In the genomic region with DNA sequence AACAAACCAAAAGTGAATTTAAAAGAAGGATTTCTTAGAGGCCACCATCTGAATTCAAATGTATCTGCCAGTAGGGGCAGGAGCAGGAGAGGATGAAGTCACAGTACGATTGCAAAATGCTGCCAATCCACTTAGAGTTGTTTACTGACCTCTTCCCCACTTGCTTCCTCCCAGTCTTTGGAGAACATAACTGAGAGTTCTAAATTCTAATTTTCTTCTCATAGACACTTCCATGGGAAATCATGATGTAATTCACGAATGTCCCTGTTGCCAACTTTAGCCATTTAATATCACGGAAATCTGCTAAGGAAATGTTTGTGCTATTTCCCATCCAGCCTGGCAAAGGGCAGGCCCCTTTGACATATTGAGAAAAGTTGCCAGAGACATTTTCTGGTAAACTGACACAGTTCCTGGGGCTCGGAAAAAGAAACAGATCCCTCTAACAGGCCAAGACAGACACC, we compare ENCODE assay signal across 8 cellular contexts. TPM values are rescaled to one million over a fixed set of nuclear protein-coding genes. Genes with fewer than 3 reads are reported as not detected.
A peak's percentile ranks its signal among the peaks of the same experiment; 100 is the strongest.
DNase-seq lines count a peak whose midpoint lies in the region; FAIRE-seq and TF ChIP-seq lines count a peak whose summit lies in the region.

No MANE protein-coding gene starts in this region.

- H3K4me1 ChIP-seq in ascending aorta: no peaks in the 10 kb centered on the region
- H3K4me1 ChIP-seq in effector memory CD4-positive, alpha-beta T cell (ENCODE audit: control insufficient read depth, insufficient read depth, low read length, poor library complexity, severe bottlenecking): no peaks in the 10 kb centered on the region

- TF ChIP-seq CTCF in ascending aorta (IDR thresholded peaks at IDR 0.05) (peak in 2 of 3 experiments; percentile 26 to 28), GM13976 (IDR thresholded peaks at IDR 0.05; ENCODE audit: borderline replicate concordance, control extremely low read depth, extremely low read depth, insufficient read depth, missing control alignments) (no peak)

- DNase-seq in HTR-8/SVneo (ENCODE audit: insufficient read length, low spot score) (peak; percentile 39), ascending aorta (ENCODE audit: low spot score in 2 of 2) (no peak), inferior parietal cortex (ENCODE audit: extremely low spot score) (peak; percentile 30), stromal cell of bone marrow (ENCODE audit: low read depth) (peak; percentile 72), mesenteric fat pad (ENCODE audit: low spot score) (no peak), middle frontal gyrus (ENCODE audit: extremely low spot score, low spot score) (no peak), GM13976 (ENCODE audit: low spot score) (no peak)
- no peak for DNase-seq in effector memory CD4-positive, alpha-beta T cell

- no peaks in the 10 kb centered on the region for H3K9me3 ChIP-seq in ascending aorta
- no peaks in the 10 kb centered on the region for H3K9me3 ChIP-seq in effector memory CD4-positive, alpha-beta T cell (ENCODE audit: control insufficient read depth, low read length)

- H3K4me3 ChIP-seq in ascending aorta: no peak overlapping the region
- no peak overlapping the region for H3K4me3 ChIP-seq in effector memory CD4-positive, alpha-beta T cell (ENCODE audit: insufficient read depth, low read depth, low read length, poor library complexity, severe bottlenecking)

- H3K36me3 ChIP-seq in ascending aorta: no peaks in the 10 kb centered on the region
- no peaks in the 10 kb centered on the region for H3K36me3 ChIP-seq in effector memory CD4-positive, alpha-beta T cell (ENCODE audit: control insufficient read depth, insufficient read depth, low read length)

- intact Hi-C loops in ascending aorta (cut with DNase I): no loop called here

- H3K27me3 ChIP-seq in ascending aorta: no peaks in the 10 kb centered on the region
- H3K27me3 ChIP-seq in effector memory CD4-positive, alpha-beta T cell (replicated peaks; ENCODE audit: control insufficient read depth, insufficient read depth, low read length, poor library complexity, severe bottlenecking): no peaks in the 10 kb centered on the region

- in situ Hi-C loops in GM13976 (cut with MboI; ENCODE audit: low sequenced_read_pairs, unreplicated experiment): no loop called here

- FAIRE-seq in HTR-8/SVneo (lab: Jason Lieb, UNC): no peak

- H3K27ac ChIP-seq in ascending aorta: peak overlapping the region; percentile 50 to 58
- H3K27ac ChIP-seq in effector memory CD4-positive, alpha-beta T cell (ENCODE audit: insufficient read depth, low read length, poor library complexity, severe bottlenecking): no peak overlapping the region

RNA-seq across cellular contexts. Expression of a gene that starts 33.6 kb away (rescaled TPM):
- 9.9 TPM for total RNA-seq in ascending aorta
- 28.6 TPM for total RNA-seq in mesenteric fat pad

Comparison
In these comparisons a context has a peak if more than half of its experiments do, and no peak if none do; other contexts are left out.
1. DNase-seq: peak in HTR-8/SVneo (single experiment), inferior parietal cortex (single experiment) and stromal cell of bone marrow (single experiment); none in ascending aorta (0 of 2), effector memory CD4-positive, alpha-beta T cell (0 of 3), mesenteric fat pad (single experiment), middle frontal gyrus (single experiment) and GM13976 (single experiment).